7 cellular contexts compared by ENCODE assay signal in the genomic region with DNA sequence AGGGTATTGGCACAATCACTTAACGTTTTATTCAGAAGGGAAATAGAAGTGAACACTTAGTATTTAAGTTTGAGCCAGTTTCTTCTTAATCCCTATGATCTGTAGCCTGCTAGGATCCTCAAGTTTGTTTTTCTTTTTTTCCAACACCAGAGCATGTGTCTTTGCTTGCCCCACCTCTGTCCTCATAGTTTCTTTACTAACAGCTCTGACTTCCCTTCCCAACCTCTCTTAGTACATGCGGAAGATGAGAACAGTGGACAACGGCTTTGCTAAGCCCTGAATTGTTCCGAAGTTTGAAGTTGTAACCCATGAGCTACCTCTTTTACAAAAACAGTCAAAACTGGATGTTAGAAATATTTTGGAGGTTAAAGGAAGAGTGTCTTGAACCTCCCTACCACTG.
A peak's percentile ranks its signal among the peaks of the same experiment; 100 is the strongest.
DNase-seq lines count a peak whose midpoint lies in the region; ATAC-seq, FAIRE-seq and TF ChIP-seq lines count a peak whose summit lies in the region.

No MANE protein-coding gene starts in this region.

- no peak overlapping the region for H3K9ac ChIP-seq in endothelial cell of umbilical vein (replicated peaks; ENCODE audit: extremely low read depth, insufficient read depth, low read length)

- H2AFZ ChIP-seq in endothelial cell of umbilical vein (ENCODE audit: low read depth, low read length), result peak overlapping the region; percentile 64

- H3K36me3 ChIP-seq in endothelial cell of umbilical vein (ENCODE audit: control insufficient read depth in 2 of 2, extremely low read depth in 1 of 2, insufficient read depth in 2 of 2, low read length in 2 of 2), result no peaks in the 10 kb centered on the region
- no peaks in the 10 kb centered on the region for H3K36me3 ChIP-seq in thoracic aorta

- H3K9me3 ChIP-seq in endothelial cell of umbilical vein (replicated peaks; ENCODE audit: control insufficient read depth, insufficient read depth, low read length), result no peaks in the 10 kb centered on the region
- H3K9me3 ChIP-seq in thoracic aorta, result no peaks in the 10 kb centered on the region

- H4K20me1 ChIP-seq in endothelial cell of umbilical vein (replicated peaks; ENCODE audit: control insufficient read depth, extremely low read depth, insufficient read depth, low read length), result no peaks in the 10 kb centered on the region

- no peaks in the 10 kb centered on the region for H3K79me2 ChIP-seq in endothelial cell of umbilical vein (ENCODE audit: control insufficient read depth, insufficient read depth, low read length)

- no TSS peak for BruUV-seq in endothelial cell of umbilical vein (replicated peaks; lab: Mats Ljungman, UMichigan)

- ATAC-seq in GM21367 (IDR thresholded peaks at IDR 0.05; ENCODE audit: unreplicated experiment), result peak; percentile 35
- ATAC-seq in HG03378 (IDR thresholded peaks at IDR 0.05; ENCODE audit: unreplicated experiment), result peak; percentile 49
- ATAC-seq in thoracic aorta (ENCODE audit: insufficient number of reproducible peaks, low FRiP score, low read depth), result no peak

- FAIRE-seq in endothelial cell of umbilical vein (lab: Jason Lieb, UNC), result no peak

- dilution Hi-C loops in endothelial cell of umbilical vein (cut with MboI; ENCODE audit: extremely low pct_ligation_motif_present, low sequenced_read_pairs), result no loop called here

- TF ChIP-seq CTCF in endothelial cell of umbilical vein (IDR thresholded peaks at IDR 0.05; ENCODE audit: extremely low read depth in 1 of 2, insufficient read depth in 1 of 2, low read depth in 1 of 2, low read length in 2 of 2) (no peak), thoracic aorta (IDR thresholded peaks at IDR 0.05) (no peak)

- POLR2A ChIA-PET in endothelial cell of umbilical vein (lab: Charles Lee), result no interaction called here

- H3K4me2 ChIP-seq in endothelial cell of umbilical vein (ENCODE audit: insufficient read depth, low read length), result peak overlapping the region; percentile 57

- H3K27me3 ChIP-seq in endothelial cell of umbilical vein (ENCODE audit: control insufficient read depth in 2 of 2, insufficient read depth in 2 of 2, low read length in 2 of 2) (no peaks in the 10 kb centered on the region), thoracic aorta (replicated peaks; ENCODE audit: insufficient read depth) (no peaks in the 10 kb centered on the region)

- H3K27ac ChIP-seq in endothelial cell of umbilical vein (ENCODE audit: insufficient read depth, low read depth, low read length) (no peak overlapping the region), thoracic aorta (no peak overlapping the region)

- intact Hi-C loops in endothelial cell of umbilical vein (cut with micrococcal nuclease), result loop anchor here (2.0 to 5.0 kb wide), 2 partner anchors 199 to 220 kb away; a partner anchor contains a TSS

- TF ChIP-seq POLR2A in endothelial cell of umbilical vein (IDR thresholded peaks at IDR 0.05; ENCODE audit: low read depth, low read length), result no peak

- CTCF ChIA-PET in endothelial cell of umbilical vein (lab: Charles Lee), result interaction anchor here (0.6 to 1.6 kb wide), 2 partner anchors 9 to 220 kb away, joined by 6 to 9 read pairs; no protein-coding TSS in a partner anchor

- H3K9me1 ChIP-seq in endothelial cell of umbilical vein (replicated peaks; ENCODE audit: control insufficient read depth, extremely low read depth, insufficient read depth, low read length), result no peaks in the 10 kb centered on the region

- H3K4me1 ChIP-seq in endothelial cell of umbilical vein (ENCODE audit: control insufficient read depth, extremely low read depth, insufficient read depth, low read length), result peaks cover 7% of the 10 kb centered on the region
- H3K4me1 ChIP-seq in thoracic aorta (ENCODE audit: control insufficient read depth in 1 of 2, low read depth in 2 of 2), result no peaks in the 10 kb centered on the region

- DNase-seq in endothelial cell of umbilical vein (ENCODE audit: low read depth, low spot score) (peak; percentile 47), thoracic aorta (ENCODE audit: low spot score) (no peak), HuH-7.5 (ENCODE audit: low spot score) (no peak), inferior parietal cortex (ENCODE audit: extremely low spot score) (no peak), NCI-H1417 (lab: John Stamatoyannopoulos, UW) (no peak)

- peak overlapping the region in 1 of 3 experiments; percentile 21 for H3K4me3 ChIP-seq in endothelial cell of umbilical vein (replicated peaks in 1 of 3; ENCODE audit: insufficient read depth in 1 of 3, low read depth in 1 of 3, low read length in 3 of 3)
- H3K4me3 ChIP-seq in thoracic aorta, result peak overlapping the region; percentile 2

TF ChIP-seq in endothelial cell of umbilical vein, 7 proteins besides CTCF, POLR2A, EP300 and RAD21:
- no peak for TF ChIP-seq FOS (IDR thresholded peaks at IDR 0.05; ENCODE audit: borderline replicate concordance, insufficient read depth, low read length)
- no peak for TF ChIP-seq GATA2 (IDR thresholded peaks at IDR 0.05; ENCODE audit: insufficient read depth, insufficient read length, low read depth, low read length)
- no peak for TF ChIP-seq POLR2AphosphoS5 (IDR thresholded peaks at IDR 0.05; ENCODE audit: insufficient read depth, low read depth, low read length)
- no peak for TF ChIP-seq MYC (IDR thresholded peaks at IDR 0.05; ENCODE audit: low read depth, low read length)
- TF ChIP-seq, protein P1, sequence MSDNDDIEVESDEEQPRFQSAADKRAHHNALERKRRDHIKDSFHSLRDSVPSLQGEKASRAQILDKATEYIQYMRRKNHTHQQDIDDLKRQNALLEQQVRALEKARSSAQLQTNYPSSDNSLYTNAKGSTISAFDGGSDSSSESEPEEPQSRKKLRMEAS (IDR thresholded peaks at IDR 0.05; ENCODE audit: insufficient read depth, insufficient read length), result no peak
- no peak for TF ChIP-seq EZH2 (IDR thresholded peaks at IDR 0.05; ENCODE audit: borderline replicate concordance, low read depth, low read length, severe bottlenecking)
